In the genomic region with DNA sequence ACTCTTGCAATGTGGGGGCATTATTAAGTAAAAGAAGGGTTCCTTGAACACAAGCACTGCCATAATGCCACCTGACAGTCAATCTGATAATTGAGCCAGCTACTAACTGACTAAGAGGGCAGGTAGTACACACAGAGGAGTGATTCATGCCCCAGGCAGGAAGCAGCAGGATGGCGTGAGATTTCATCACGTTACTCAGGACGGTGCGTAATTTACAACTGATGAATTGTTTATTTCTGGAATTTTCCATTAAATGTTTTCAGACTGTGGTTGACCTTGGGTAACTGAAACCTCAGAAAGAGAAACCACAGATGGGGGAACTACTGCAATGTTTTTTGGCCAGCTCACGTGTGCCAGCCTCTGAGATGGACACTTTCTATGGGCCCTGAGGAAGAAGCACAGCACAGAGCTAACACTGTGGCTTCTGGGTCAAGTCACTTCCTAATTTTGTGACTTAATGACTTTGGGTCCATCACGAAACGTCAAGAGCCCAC, we compare ENCODE assay signal across 8 cellular contexts. TPM values are rescaled to one million over a fixed set of nuclear protein-coding genes. Genes with fewer than 3 reads are reported as not detected.
DNase-seq lines count a peak whose midpoint lies in the region; ATAC-seq, FAIRE-seq and TF ChIP-seq lines count a peak whose summit lies in the region.

No MANE protein-coding gene starts in this region.

- H3K27me3 Mint-ChIP-seq in activated T-helper 17 cell treated with anti-CD3 and anti-CD28 coated beads, Interleukin-2, amount 50 U/mL, for 72 hours, result peaks cover 1% of the 10 kb centered on the region

- H3K36me3 ChIP-seq in OCI-LY3 (replicated peaks; ENCODE audit: low read depth, low read length) (no peaks in the 10 kb centered on the region), left lung (no peaks in the 10 kb centered on the region), kidney (ENCODE audit: control insufficient read depth in 1 of 2, insufficient read depth in 2 of 2, low read length in 2 of 2) (no peaks in the 10 kb centered on the region)

- peak overlapping the region; percentile 86 for H3K4me3 Mint-ChIP-seq in activated T-helper 17 cell treated with anti-CD3 and anti-CD28 coated beads, Interleukin-2, amount 50 U/mL, for 72 hours

- H3K4me1 Mint-ChIP-seq in activated T-helper 17 cell treated with anti-CD3 and anti-CD28 coated beads, Interleukin-2, amount 50 U/mL, for 72 hours, result peaks cover 33% of the 10 kb centered on the region

- DNase-seq in left lung (peak in 1 of 2 donors; percentile 63), NCI-H128 (lab: John Stamatoyannopoulos, UW; ENCODE audit: unreplicated experiment) (no peak), kidney (no peak)
- peak; percentile 56 for DNase-seq in stimulated activated naive CD8-positive, alpha-beta T cell treated with anti-CD3 and anti-CD28 coated beads, Interleukin-15, Interleukin-2, amounts not matched to agents 100 U/mL and 50 U/mL, for 24 hours

- intact Hi-C loops in left lung (cut with DNase I) (loop anchor here in 1 of 2 donors (10.0 kb wide), 1 partner anchor 192 kb away; a partner anchor contains a TSS), kidney (cut with DNase I) (no loop called here)

- no peaks in the 10 kb centered on the region for H3K79me2 ChIP-seq in OCI-LY3 (ENCODE audit: low read length)

- no peak for FAIRE-seq in kidney (lab: Jason Lieb, UNC)

- no peak overlapping the region for H3K27ac ChIP-seq in OCI-LY3 (ENCODE audit: low read length)
- H3K27ac ChIP-seq in left lung, result no peak overlapping the region
- H3K27ac ChIP-seq in kidney (ENCODE audit: low read depth in 2 of 2, low read length in 2 of 2), result no peak overlapping the region

- H3K4me1 ChIP-seq in OCI-LY3 (ENCODE audit: low read length) (peaks cover 10% of the 10 kb centered on the region), left lung (peaks cover 0 to 13% of the 10 kb centered on the region in 2 donors), kidney (ENCODE audit: control insufficient read depth in 1 of 2, insufficient read depth in 1 of 2, low read depth in 1 of 2, low read length in 2 of 2) (no peaks in the 10 kb centered on the region)

- peak; percentile 83 for ATAC-seq in GM18519 (IDR thresholded peaks at IDR 0.05; ENCODE audit: low FRiP score, unreplicated experiment)
- ATAC-seq in HG02885 (IDR thresholded peaks at IDR 0.05; ENCODE audit: poor library complexity, unreplicated experiment), result peak; percentile 87
- peak; percentile 98 for ATAC-seq in activated T-helper 17 cell treated with anti-CD3 and anti-CD28 coated beads, Interleukin-2, amount 50 U/mL, for 72 hours (replicated peaks)
- ATAC-seq in left lung, result peak; percentile 78
- ATAC-seq in stimulated activated naive CD8-positive, alpha-beta T cell treated with anti-CD3 and anti-CD28 coated beads, Interleukin-15, Interleukin-2, amounts not matched to agents 100 U/mL and 50 U/mL, for 24 hours, result peak; percentile 98

- H3K27ac Mint-ChIP-seq in activated T-helper 17 cell treated with anti-CD3 and anti-CD28 coated beads, Interleukin-2, amount 50 U/mL, for 72 hours, result peak overlapping the region; percentile 100

- H4K20me1 ChIP-seq in OCI-LY3 (ENCODE audit: insufficient read depth, low read length), result no peaks in the 10 kb centered on the region

- H3K9me3 ChIP-seq in OCI-LY3 (ENCODE audit: insufficient read depth, low read length) (no peaks in the 10 kb centered on the region), left lung (no peaks in the 10 kb centered on the region), kidney (ENCODE audit: control insufficient read depth in 1 of 2, low read length in 2 of 2) (no peaks in the 10 kb centered on the region)

- H3K4me3 ChIP-seq in OCI-LY3 (ENCODE audit: low read length) (0 out of 2 replicates have a peak overlapping the region, but pooled peaks have one; percentile 9), left lung (no peak overlapping the region), kidney (ENCODE audit: low read length in 2 of 2) (no peak overlapping the region)

- H3K27me3 ChIP-seq in OCI-LY3 (ENCODE audit: low read depth, low read length) (no peaks in the 10 kb centered on the region), left lung (no peaks in the 10 kb centered on the region)

- no peak overlapping the region for H3K9ac ChIP-seq in OCI-LY3 (ENCODE audit: low read length)
- no peak overlapping the region for H3K9ac ChIP-seq in kidney (ENCODE audit: low read length in 2 of 2)

- no peak for TF ChIP-seq CTCF in OCI-LY3 (IDR thresholded peaks at IDR 0.05; ENCODE audit: low read depth, low read length)
- TF ChIP-seq CTCF in left lung (IDR thresholded peaks at IDR 0.05), result no peak
- TF ChIP-seq CTCF in kidney (IDR thresholded peaks at IDR 0.05; ENCODE audit: borderline replicate concordance, extremely low read depth, insufficient read depth), result no peak

- H3K4me2 ChIP-seq in OCI-LY3 (ENCODE audit: low read length), result peak overlapping the region; percentile 52

- H3K36me3 Mint-ChIP-seq in activated T-helper 17 cell treated with anti-CD3 and anti-CD28 coated beads, Interleukin-2, amount 50 U/mL, for 72 hours (ENCODE audit: low read depth), result peaks cover 11% of the 10 kb centered on the region

- peaks cover 5% of the 10 kb centered on the region for H3K9me3 Mint-ChIP-seq in activated T-helper 17 cell treated with anti-CD3 and anti-CD28 coated beads, Interleukin-2, amount 50 U/mL, for 72 hours

- peak overlapping the region; percentile 23; the same call in 1 of the 2 replicates for H2AFZ ChIP-seq in OCI-LY3 (ENCODE audit: low read depth, low read length)

RNA-seq across cellular contexts. Expression of a gene that starts 46.7 kb away (rescaled TPM):
- total RNA-seq in activated T-helper 17 cell treated with anti-CD3 and anti-CD28 coated beads, Interleukin-2, amount 50 U/mL, for 72 hours, result 1 to 10 TPM; 5.0 to 5.6 TPM
- total RNA-seq in left lung (1 to 10 TPM; 1.6 to 3.1 TPM), kidney (2.0 TPM)
- 0.69 TPM for polyA plus RNA-seq in kidney (ENCODE audit: insufficient read depth, low read depth, low replicate concordance)

RNA-seq across cellular contexts. Expression of a gene that starts 46.9 kb away (rescaled TPM):
- 10 to 100 TPM; 44.1 to 49.9 TPM for total RNA-seq in activated T-helper 17 cell treated with anti-CD3 and anti-CD28 coated beads, Interleukin-2, amount 50 U/mL, for 72 hours
- 10 to 100 TPM in 1 of 2 donors, 1 to 10 TPM in 1; 7.3 to 10.5 TPM for total RNA-seq in left lung
- total RNA-seq in kidney, result 8.7 TPM
- 1.9 TPM for polyA plus RNA-seq in kidney (ENCODE audit: insufficient read depth, low read depth, low replicate concordance)
